Comparison of ENCODE assay signal across 9 cellular contexts in genomic region chr2:229910147-229910831, GRCh38. TPM values are rescaled to one million over a fixed set of nuclear protein-coding genes. Genes with fewer than 3 reads are reported as not detected.
A peak's percentile ranks its signal among the peaks of the same experiment; 100 is the strongest.
DNase-seq lines count a peak whose midpoint lies in the region; ATAC-seq and TF ChIP-seq lines count a peak whose summit lies in the region.
"Had no signal": no experiment of that assay in that cellular context is flagged by ENCODE, and none has a peak within 500 bp of the region (broad histone marks: within the 10 kb centered on the region; RNA-seq: fewer than 3 reads in every experiment).

No MANE protein-coding gene starts in this region.

- CTCF ChIA-PET in activated CD4-positive, alpha-beta T cell treated with anti-CD3 and anti-CD28 coated beads for 36 hours (lab: Charles Lee): interaction anchor here (0.5 to 2.6 kb wide), 11 partner anchors 11 to 700 kb away, joined by 3 to 23 read pairs (median 6); partner anchors contain the start of genes FBXO36 and TRIP12
- CTCF ChIA-PET in Panc1 (lab: Charles Lee): no interaction called here
- CTCF ChIA-PET in activated naive CD4-positive, alpha-beta T cell treated with anti-CD3 and anti-CD28 coated beads, Interleukin-2, amount 10 ng/mL, durations not matched to agents 7 days and 5 days (lab: Charles Lee): interaction anchor here (0.9 to 6.1 kb wide), 10 partner anchors 8 to 129 kb away, joined by 3 to 63 read pairs (median 5); no protein-coding TSS in a partner anchor

- peak overlapping the region; percentile 2 for H3K27ac Mint-ChIP-seq in activated CD4-positive, alpha-beta T cell treated with anti-CD3 and anti-CD28 coated beads for 36 hours
- H3K27ac Mint-ChIP-seq in natural killer cell treated with Interleukin-12 subunit alpha and Interleukin-12 subunit beta and Interleukin-15 and Interleukin-18, amount 100 ng/mL, for 72 hours: peak overlapping the region; percentile 59 to 79
- H3K27ac Mint-ChIP-seq in activated naive CD4-positive, alpha-beta T cell treated with anti-CD3 and anti-CD28 coated beads, Interleukin-2, amount 10 ng/mL, durations not matched to agents 7 days and 5 days: no peak overlapping the region

- DNase-seq in activated CD4-positive, alpha-beta T cell treated with anti-CD3 and anti-CD28 coated beads for 36 hours: no peak
- DNase-seq in activated CD4-positive, alpha-beta T cell treated with anti-CD3 and anti-CD28 coated beads, Interleukin-2, amount 50 U/mL, for 48 hours: no peak
- no peak for DNase-seq in Panc1 (ENCODE audit: low read depth, low spot score)
- no peak for DNase-seq in natural killer cell treated with Interleukin-12 subunit alpha and Interleukin-12 subunit beta and Interleukin-15 and Interleukin-18, amount 100 ng/mL, for 72 hours (ENCODE audit: low spot score)
- no peak for DNase-seq in SK-N-DZ (ENCODE audit: low spot score)
- DNase-seq in NOMO-1 (lab: John Stamatoyannopoulos, UW; ENCODE audit: unreplicated experiment in 2 of 2): no peak
- no peak for DNase-seq in activated naive CD4-positive, alpha-beta T cell treated with anti-CD3 and anti-CD28 coated beads, Interleukin-2, amount 10 ng/mL, durations not matched to agents 7 days and 5 days
- DNase-seq: cortex of kidney had no signal

- H3K4me1 ChIP-seq in Panc1 (ENCODE audit: control insufficient read depth, insufficient read depth, low read length): peaks cover 25% of the 10 kb centered on the region

- H3K27ac ChIP-seq in Panc1 (ENCODE audit: low read length): no peak overlapping the region

- no peaks in the 10 kb centered on the region for H3K9me3 Mint-ChIP-seq in activated CD4-positive, alpha-beta T cell treated with anti-CD3 and anti-CD28 coated beads for 36 hours (ENCODE audit: low read depth)
- H3K9me3 Mint-ChIP-seq in natural killer cell treated with Interleukin-12 subunit alpha and Interleukin-12 subunit beta and Interleukin-15 and Interleukin-18, amount 100 ng/mL, for 72 hours: no peaks in the 10 kb centered on the region
- no peaks in the 10 kb centered on the region for H3K9me3 Mint-ChIP-seq in activated naive CD4-positive, alpha-beta T cell treated with anti-CD3 and anti-CD28 coated beads, Interleukin-2, amount 10 ng/mL, durations not matched to agents 7 days and 5 days

- intact Hi-C loops in activated CD4-positive, alpha-beta T cell treated with anti-CD3 and anti-CD28 coated beads for 36 hours (cut with DNase I, micrococcal nuclease): loop anchor here (1.0 to 5.0 kb wide), 6 partner anchors 11 to 128 kb away; partner anchors contain the start of genes FBXO36 (in 1 of the 2) and TRIP12 (in 1 of the 2)
- intact Hi-C loops in Panc1 (cut with micrococcal nuclease; ENCODE audit: unreplicated experiment): no loop called here

- no peaks in the 10 kb centered on the region for H3K9me3 ChIP-seq in Panc1 (ENCODE audit: control insufficient read depth, insufficient read depth, low read depth, low read length)

- BruUV-seq in Panc1 (replicated peaks; lab: Mats Ljungman, UMichigan): no TSS peak

- H3K4me3 Mint-ChIP-seq in activated CD4-positive, alpha-beta T cell treated with anti-CD3 and anti-CD28 coated beads for 36 hours: no peak overlapping the region
- peak overlapping the region; percentile 41 for H3K4me3 Mint-ChIP-seq in natural killer cell treated with Interleukin-12 subunit alpha and Interleukin-12 subunit beta and Interleukin-15 and Interleukin-18, amount 100 ng/mL, for 72 hours
- H3K4me3 Mint-ChIP-seq in activated naive CD4-positive, alpha-beta T cell treated with anti-CD3 and anti-CD28 coated beads, Interleukin-2, amount 10 ng/mL, durations not matched to agents 7 days and 5 days: no peak overlapping the region

- no peaks in the 10 kb centered on the region; the same call in 1 of the 2 replicates for H3K36me3 ChIP-seq in Panc1 (ENCODE audit: control insufficient read depth, insufficient read depth, low read length)

- no peaks in the 10 kb centered on the region for H3K27me3 Mint-ChIP-seq in activated CD4-positive, alpha-beta T cell treated with anti-CD3 and anti-CD28 coated beads for 36 hours
- H3K27me3 Mint-ChIP-seq in natural killer cell treated with Interleukin-12 subunit alpha and Interleukin-12 subunit beta and Interleukin-15 and Interleukin-18, amount 100 ng/mL, for 72 hours: no peaks in the 10 kb centered on the region
- no peaks in the 10 kb centered on the region for H3K27me3 Mint-ChIP-seq in activated naive CD4-positive, alpha-beta T cell treated with anti-CD3 and anti-CD28 coated beads, Interleukin-2, amount 10 ng/mL, durations not matched to agents 7 days and 5 days

- in situ Hi-C loops in Panc1 (cut with HindIII; ENCODE audit: low pct_unique_long_range_greater_than_20kb, low sequenced_read_pairs): no loop called here

- peak; percentile 75 for ATAC-seq in activated CD4-positive, alpha-beta T cell treated with anti-CD3 and anti-CD28 coated beads for 36 hours
- peak; percentile 13 for ATAC-seq in GM21723 (IDR thresholded peaks at IDR 0.05; ENCODE audit: unreplicated experiment)
- ATAC-seq in Panc1: 0 out of 2 replicates have a peak, but pooled peaks have one; percentile 7
- ATAC-seq in natural killer cell treated with Interleukin-12 subunit alpha and Interleukin-12 subunit beta and Interleukin-15 and Interleukin-18, amount 100 ng/mL, for 72 hours: no peak

- peaks cover 16% of the 10 kb centered on the region for H3K36me3 Mint-ChIP-seq in activated CD4-positive, alpha-beta T cell treated with anti-CD3 and anti-CD28 coated beads for 36 hours (ENCODE audit: low read depth)
- peaks cover 4% of the 10 kb centered on the region for H3K36me3 Mint-ChIP-seq in natural killer cell treated with Interleukin-12 subunit alpha and Interleukin-12 subunit beta and Interleukin-15 and Interleukin-18, amount 100 ng/mL, for 72 hours
- H3K36me3 Mint-ChIP-seq in activated naive CD4-positive, alpha-beta T cell treated with anti-CD3 and anti-CD28 coated beads, Interleukin-2, amount 10 ng/mL, durations not matched to agents 7 days and 5 days: peaks cover 17% of the 10 kb centered on the region

- POLR2A ChIA-PET in activated CD4-positive, alpha-beta T cell treated with anti-CD3 and anti-CD28 coated beads for 36 hours (lab: Charles Lee): no interaction called here
- POLR2A ChIA-PET in Panc1 (lab: Charles Lee): no interaction called here

- H3K4me1 Mint-ChIP-seq in activated CD4-positive, alpha-beta T cell treated with anti-CD3 and anti-CD28 coated beads for 36 hours: peaks cover 56% of the 10 kb centered on the region
- H3K4me1 Mint-ChIP-seq in natural killer cell treated with Interleukin-12 subunit alpha and Interleukin-12 subunit beta and Interleukin-15 and Interleukin-18, amount 100 ng/mL, for 72 hours (ENCODE audit: low read depth in 2 of 2): peaks cover 44% of the 10 kb centered on the region in 2 donors
- peaks cover 33% of the 10 kb centered on the region for H3K4me1 Mint-ChIP-seq in activated naive CD4-positive, alpha-beta T cell treated with anti-CD3 and anti-CD28 coated beads, Interleukin-2, amount 10 ng/mL, durations not matched to agents 7 days and 5 days

- H3K27me3 ChIP-seq in Panc1 (ENCODE audit: control insufficient read depth, insufficient read depth, low read length): no peaks in the 10 kb centered on the region

- no peak overlapping the region for H3K4me3 ChIP-seq in Panc1 (ENCODE audit: low read depth in 2 of 2, low read length in 2 of 2)

- no peak for TF ChIP-seq CTCF in Panc1 (IDR thresholded peaks at IDR 0.05)

RNA-seq across cellular contexts. Expression of gene TRIP12, which starts 11.5 kb away (rescaled TPM):
- total RNA-seq in activated CD4-positive, alpha-beta T cell treated with anti-CD3 and anti-CD28 coated beads for 36 hours: 100 to 1,000 TPM; 231 to 382 TPM
- 368 TPM for total RNA-seq in Panc1 (2021; ENCODE audit: unreplicated experiment)
- polyA plus RNA-seq in Panc1 (2012; ENCODE audit: insufficient read length): 119 TPM
- 100 to 1,000 TPM; 262 to 350 TPM for total RNA-seq in natural killer cell treated with Interleukin-12 subunit alpha and Interleukin-12 subunit beta and Interleukin-15 and Interleukin-18, amount 100 ng/mL, for 72 hours
- polyA plus RNA-seq in SK-N-DZ (2014; cell fraction: cytosol; rRNA removed): 30.1 and 34.2 TPM in 2 replicates
- 49.9 and 57.4 TPM in 2 replicates for polyA plus RNA-seq in SK-N-DZ (2014; cell fraction: nucleus; rRNA removed)

RNA-seq across cellular contexts. Expression of gene FBXO36, which starts 12.0 kb away (rescaled TPM):
- total RNA-seq in activated CD4-positive, alpha-beta T cell treated with anti-CD3 and anti-CD28 coated beads for 36 hours: 1 to 10 TPM; 1.5 to 2.0 TPM
- total RNA-seq in Panc1 (2021; ENCODE audit: unreplicated experiment): 3.9 TPM
- 3.7 TPM for polyA plus RNA-seq in Panc1 (2012; ENCODE audit: insufficient read length)
- total RNA-seq in natural killer cell treated with Interleukin-12 subunit alpha and Interleukin-12 subunit beta and Interleukin-15 and Interleukin-18, amount 100 ng/mL, for 72 hours: under 1 TPM; 0.36 to 0.67 TPM
- 2.5 and 4.5 TPM in 2 replicates for polyA plus RNA-seq in SK-N-DZ (2014; cell fraction: cytosol; rRNA removed)
- polyA plus RNA-seq in SK-N-DZ (2014; cell fraction: nucleus; rRNA removed): 2.5 and 3.4 TPM in 2 replicates

Comparison
In these comparisons a context has a peak if more than half of its experiments do, and no peak if none do; other contexts are left out.
1. ATAC-seq: peak in activated CD4-positive, alpha-beta T cell treated with anti-CD3 and anti-CD28 coated beads for 36 hours (single experiment), GM21723 (single experiment) and Panc1 (single experiment); none in natural killer cell treated with Interleukin-12 subunit alpha and Interleukin-12 subunit beta and Interleukin-15 and Interleukin-18, amount 100 ng/mL, for 72 hours (0 of 2).